Comparison of ENCODE assay signal across 31 cellular contexts in genomic region chr19:9000933-9001332, GRCh38. TPM values are rescaled to one million over a fixed set of nuclear protein-coding genes. Genes with fewer than 3 reads are reported as not detected.
"Had no signal": no experiment of that assay in that cellular context is flagged by ENCODE, and none has a peak within 500 bp of the region (broad histone marks: within the 10 kb centered on the region; RNA-seq: fewer than 3 reads in every experiment).

No MANE protein-coding gene starts in this region.

- H3K27me3 ChIP-seq: ascending aorta, SJSA1 had no signal

- H3K9ac ChIP-seq: SK-N-SH had no signal

- H3K27ac ChIP-seq: ascending aorta, SJSA1 had no signal

- H3K9me3 Mint-ChIP-seq: activated T-cell treated with anti-CD3 and anti-CD28 coated beads, Interleukin-2, amount 50 U/mL, for 24 hours had no signal

- H3K4me3 Mint-ChIP-seq: activated CD4-positive, alpha-beta T cell treated with anti-CD3 and anti-CD28 coated beads, Interleukin-2, amount 10 ng/mL, durations not matched to agents 24 days and 14 days; activated CD8-positive, alpha-beta T cell treated with anti-CD3 and anti-CD28 coated beads, Interleukin-2, amount 10 ng/mL, durations not matched to agents 7 days and 5 days; activated naive CD4-positive, alpha-beta T cell treated with anti-CD3 and anti-CD28 coated beads, Interleukin-2, amount 50 U/mL, for 24 hours; activated naive CD8-positive, alpha-beta T cell treated with anti-CD3 and anti-CD28 coated beads, Interleukin-2, amount 10 ng/mL, durations not matched to agents 7 days and 5 days; activated T-cell treated with anti-CD3 and anti-CD28 coated beads, Interleukin-2, amount 50 U/mL, for 24 hours; T-helper 1 cell treated with Interleukin-12 subunit alpha and Interleukin-12 subunit beta and Interleukin-4 antibody, amounts not matched to agents 30 μg/mL and 1 μg/mL, for 36 hours; T-helper 2 cell treated with Interferon-gamma antibody and Interleukin-4, amounts not matched to agents 5 μg/mL and 100 μg/mL, for 36 hours had no signal

- H3K4me2 ChIP-seq: SK-N-SH had no signal

- H3K27me3 Mint-ChIP-seq: activated CD4-positive, alpha-beta T cell treated with anti-CD3 and anti-CD28 coated beads, Interleukin-2, amount 10 ng/mL, durations not matched to agents 24 days and 14 days; activated naive CD8-positive, alpha-beta T cell treated with anti-CD3 and anti-CD28 coated beads, Interleukin-2, amount 10 ng/mL, durations not matched to agents 7 days and 5 days had no signal

- H3K4me3 ChIP-seq: ascending aorta, SJSA1 had no signal

- H3K4me1 Mint-ChIP-seq: activated CD4-positive, alpha-beta T cell treated with anti-CD3 and anti-CD28 coated beads, Interleukin-2, amount 10 ng/mL, durations not matched to agents 24 days and 14 days; activated naive CD4-positive, alpha-beta T cell treated with anti-CD3 and anti-CD28 coated beads, Interleukin-2, amount 50 U/mL, for 24 hours; activated naive CD8-positive, alpha-beta T cell treated with anti-CD3 and anti-CD28 coated beads, Interleukin-2, amount 10 ng/mL, durations not matched to agents 7 days and 5 days had no signal

- H3K4me1 ChIP-seq: ascending aorta, SJSA1 had no signal

- FAIRE-seq: TTC549 had no signal

- H3K36me3 ChIP-seq: ascending aorta, SJSA1 had no signal

- H3K27ac Mint-ChIP-seq: activated CD4-positive, alpha-beta T cell treated with anti-CD3 and anti-CD28 coated beads, Interleukin-2, amount 10 ng/mL, durations not matched to agents 24 days and 14 days; activated CD8-positive, alpha-beta T cell treated with anti-CD3 and anti-CD28 coated beads, Interleukin-2, amount 10 ng/mL, durations not matched to agents 7 days and 5 days; activated naive CD4-positive, alpha-beta T cell treated with anti-CD3 and anti-CD28 coated beads, Interleukin-2, amount 50 U/mL, for 24 hours; activated naive CD8-positive, alpha-beta T cell treated with anti-CD3 and anti-CD28 coated beads, Interleukin-2, amount 10 ng/mL, durations not matched to agents 7 days and 5 days; activated T-cell treated with anti-CD3 and anti-CD28 coated beads, Interleukin-2, amount 50 U/mL, for 24 hours; activated T-helper 2 cell treated with anti-CD3 and anti-CD28 coated beads, Interferon-gamma antibody, Interleukin-2, Interleukin-4, amounts not matched to agents 10 μg/mL and 5 μg/mL and 100 μg/mL, durations not matched to agents 14 hours and 24 hours and 36 hours; T-helper 1 cell treated with Interleukin-12 subunit alpha and Interleukin-12 subunit beta and Interleukin-4 antibody, amounts not matched to agents 30 μg/mL and 1 μg/mL, for 36 hours; T-helper 2 cell treated with Interferon-gamma antibody and Interleukin-4, amounts not matched to agents 5 μg/mL and 100 μg/mL, for 36 hours had no signal

- H3K9me3 ChIP-seq: ascending aorta, SJSA1, SK-N-SH had no signal

- H3K36me3 Mint-ChIP-seq: activated naive CD4-positive, alpha-beta T cell treated with anti-CD3 and anti-CD28 coated beads, Interleukin-2, amount 50 U/mL, for 24 hours; activated naive CD8-positive, alpha-beta T cell treated with anti-CD3 and anti-CD28 coated beads, Interleukin-2, amount 10 ng/mL, durations not matched to agents 7 days and 5 days had no signal

- DNase-seq: activated CD4-positive, alpha-beta T cell treated with anti-CD3 and anti-CD28 coated beads, Interleukin-2, amount 10 ng/mL, durations not matched to agents 24 days and 14 days; activated CD4-positive, alpha-beta T cell treated with anti-CD3 and anti-CD28 coated beads, Interleukin-2, amount 50 U/mL, for 4 hours; activated CD8-positive, alpha-beta T cell treated with anti-CD3 and anti-CD28 coated beads, Interleukin-2, amount 10 ng/mL, durations not matched to agents 7 days and 5 days; activated gamma-delta T cell; activated naive CD4-positive, alpha-beta T cell treated with Interleukin-2 at 50 U/mL for 16 hours; activated naive CD8-positive, alpha-beta T cell treated with anti-CD3 and anti-CD28 coated beads, Interleukin-2, amount 10 ng/mL, durations not matched to agents 7 days and 5 days; activated T-cell treated with anti-CD3 and anti-CD28 coated beads, Interleukin-2, amount 50 U/mL, for 24 hours; amygdala; NCI-H1092 treated with DMSO at 0.1 percent for 48 hours; NCI-H1417; NCI-H146; NCI-H187; NCI-H2029 treated with DMSO at 0.1 percent for 48 hours; NCI-H2107; NCI-H2171 treated with DMSO at 0.1 percent for 48 hours; NCI-H2227 treated with DMSO at 0.1 percent for 48 hours; NCI-H446; NCI-H510A treated with DMSO at 0.1 percent for 48 hours; NCI-H69; SHP77 treated with DMSO at 0.1 percent for 48 hours; SK-N-SH had no signal

- ATAC-seq: activated CD8-positive, alpha-beta T cell treated with anti-CD3 and anti-CD28 coated beads, Interleukin-2, amount 10 ng/mL, durations not matched to agents 7 days and 5 days; Panc1 had no signal

RNA-seq across cellular contexts. Expression of gene MUC16, which starts 9.3 kb away (rescaled TPM):
- total RNA-seq: activated CD4-positive, alpha-beta T cell treated with anti-CD3 and anti-CD28 coated beads, Interleukin-2, amount 10 ng/mL, durations not matched to agents 24 days and 14 days; activated T-helper 2 cell treated with anti-CD3 and anti-CD28 coated beads, Interferon-gamma antibody, Interleukin-2, Interleukin-4, amounts not matched to agents 10 μg/mL and 5 μg/mL and 100 μg/mL, durations not matched to agents 14 hours and 24 hours and 36 hours; LHCN-M2; RPMI7951; SJSA1 had no signal
- polyA plus RNA-seq: SK-N-SH had no signal
